Comparison of ENCODE assay signal across 8 cellular contexts in genomic region chr11:34595960-34596359, GRCh38. TPM values are rescaled to one million over a fixed set of nuclear protein-coding genes. Genes with fewer than 3 reads are reported as not detected.
"Had no signal": no experiment of that assay in that cellular context is flagged by ENCODE, and none has a peak within 500 bp of the region (broad histone marks: within the 10 kb centered on the region; RNA-seq: fewer than 3 reads in every experiment).

No MANE protein-coding gene starts in this region.

- H2AFZ ChIP-seq: GM23338 had no signal

- H3K4me3 Mint-ChIP-seq: GM23338, H9, IgD-negative memory B cell had no signal

- H3K4me2 ChIP-seq: GM23338 had no signal

- ATAC-seq: GM23338 had no signal

- H3K27ac Mint-ChIP-seq: GM23338, H9, IgD-negative memory B cell had no signal

- DNase-seq: H9, HCEC 1CT, KBM-7 had no signal

- H3K4me3 ChIP-seq: GM23338 had no signal

- H3K4me1 Mint-ChIP-seq: GM23338 had no signal

- FAIRE-seq: H1, H54, HTR-8/SVneo had no signal

RNA-seq across cellular contexts. Expression of gene EHF, which starts 24.9 kb away (rescaled TPM):
- total RNA-seq: GM23338, H1, H9 had no signal
- polyA plus RNA-seq: GM23338, H1, IgD-negative memory B cell had no signal
